ENCODE assay signal across 16 cellular contexts in the genomic region with DNA sequence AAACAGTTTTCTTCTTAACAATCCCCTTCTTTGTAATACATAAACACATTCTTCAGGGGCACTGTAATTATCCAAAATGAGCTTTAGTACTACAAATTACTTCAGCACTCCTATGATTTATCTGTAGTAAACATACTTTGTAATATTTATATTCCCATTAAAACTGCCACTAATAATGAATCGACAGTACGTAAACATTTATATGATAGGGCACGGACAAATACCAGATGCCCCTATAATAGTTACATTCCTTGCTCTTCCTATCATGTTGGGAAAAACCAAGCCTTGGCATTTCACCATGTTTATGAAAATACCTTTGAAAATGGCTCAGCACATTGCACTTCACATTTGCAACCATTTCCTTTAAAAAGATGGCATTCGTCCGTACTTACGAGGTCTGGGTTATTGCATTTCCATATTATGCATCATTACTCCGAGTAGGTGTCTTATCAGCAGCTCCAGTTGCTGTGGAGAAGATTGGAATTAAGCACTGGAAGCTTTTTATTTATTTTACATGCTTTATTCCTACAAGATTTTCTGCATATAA.
DNase-seq lines count a peak whose midpoint lies in the region; ATAC-seq and TF ChIP-seq lines count a peak whose summit lies in the region.
"Had no signal": no experiment of that assay in that cellular context is flagged by ENCODE, and none has a peak within 500 bp of the region (broad histone marks: within the 10 kb centered on the region; RNA-seq: fewer than 3 reads in every experiment).

No MANE protein-coding gene starts in this region.

- H3K36me3 ChIP-seq in SK-N-SH (replicated peaks in 1 of 2; ENCODE audit: control insufficient read depth in 1 of 2, insufficient read depth in 2 of 2, low read length in 1 of 2) (no peaks in the 10 kb centered on the region), hepatocyte (replicated peaks; ENCODE audit: insufficient read depth, low read depth) (no peaks in the 10 kb centered on the region), GM23338 (ENCODE audit: insufficient read depth) (no peaks in the 10 kb centered on the region)

- H3K9ac ChIP-seq in SK-N-SH = no peak overlapping the region

- H3K79me2 ChIP-seq in SK-N-SH (ENCODE audit: insufficient read depth) (no peaks in the 10 kb centered on the region), hepatocyte (no peaks in the 10 kb centered on the region), GM23338 (replicated peaks; ENCODE audit: insufficient read depth) (no peaks in the 10 kb centered on the region)

- TF ChIP-seq EP300 in SK-N-SH (IDR thresholded peaks at IDR 0.05; ENCODE audit: borderline replicate concordance in 1 of 2, low read depth in 1 of 2, low read length in 1 of 2) = no peak

- H2AFZ ChIP-seq in SK-N-SH (ENCODE audit: low read depth) (no peak overlapping the region), hepatocyte (no peak overlapping the region), GM23338 (no peak overlapping the region)

- H4K20me1 ChIP-seq in SK-N-SH (ENCODE audit: insufficient read depth) (no peaks in the 10 kb centered on the region), hepatocyte (ENCODE audit: insufficient read depth, poor library complexity, severe bottlenecking) (no peaks in the 10 kb centered on the region), GM23338 (replicated peaks; ENCODE audit: insufficient read depth) (no peaks in the 10 kb centered on the region)

- CTCF ChIA-PET in SK-N-SH (lab: Yijun Ruan, JAX) = interaction anchor here (1.1 to 1.5 kb wide), 2 partner anchors 10 to 1519 kb away, joined by 3 to 4 read pairs; no protein-coding TSS in a partner anchor

- ATAC-seq in SK-N-SH treated with all-trans-retinoic acid at 6 μM for 48 hours = no peak
- no peak for ATAC-seq in HG03457 (IDR thresholded peaks at IDR 0.05; ENCODE audit: unreplicated experiment)
- ATAC-seq in HG02623 (IDR thresholded peaks at IDR 0.05; ENCODE audit: unreplicated experiment) = no peak
- ATAC-seq in GM23338 = no peak
- ATAC-seq: HepG2, Panc1, Right ventricle myocardium inferior had no signal

- H3K4me3 ChIP-seq in SK-N-SH (ENCODE audit: low read depth in 2 of 2, low read length in 1 of 2) (no peak overlapping the region), WI38 (ENCODE audit: low read depth, low read length) (peak overlapping the region; percentile 25), hepatocyte (no peak overlapping the region), GM23338 (no peak overlapping the region)

- peaks cover 0 to 3% of the 10 kb centered on the region in 2 experiments; a peak in 3 of 4 replicates for H3K4me1 ChIP-seq in SK-N-SH (ENCODE audit: control insufficient read depth in 1 of 2, insufficient read depth in 2 of 2, low read depth in 1 of 2, low read length in 1 of 2)
- no peaks in the 10 kb centered on the region for H3K4me1 ChIP-seq in hepatocyte (ENCODE audit: insufficient read depth)
- H3K4me1 ChIP-seq in GM23338 (ENCODE audit: insufficient read depth) = no peaks in the 10 kb centered on the region

- H3K4me3 Mint-ChIP-seq in GM23338 = no peak overlapping the region

- TF ChIP-seq CTCF in SK-N-SH (IDR thresholded peaks at IDR 0.05) = no peak
- no peak for TF ChIP-seq CTCF in WI38 (IDR thresholded peaks at IDR 0.05; ENCODE audit: low read depth, low read length)
- TF ChIP-seq CTCF in hepatocyte (IDR thresholded peaks at IDR 0.05; ENCODE audit: poor library complexity) = no peak
- no peak for TF ChIP-seq CTCF in GM23338 (conservative IDR thresholded peaks at IDR 0.05; ENCODE audit: low read depth in 2 of 2)

- H3K9me3 ChIP-seq in SK-N-SH (no peaks in the 10 kb centered on the region), hepatocyte (ENCODE audit: low read depth) (no peaks in the 10 kb centered on the region)

- DNase-seq in SK-N-SH = no peak
- no peak for DNase-seq in hepatocyte (ENCODE audit: low spot score)
- no peak for DNase-seq in NCI-H1092 treated with DMSO at 0.1 percent for 48 hours (lab: John Stamatoyannopoulos, UW)
- no peak for DNase-seq in GM23338 (ENCODE audit: low spot score)
- DNase-seq: C1 segment of cervical spinal cord, GF-D8, GOT3, NCI-H187 treated with DMSO at 0.1 percent for 48 hours, NCI-H446 treated with DMSO at 0.1 percent for 48 hours had no signal

- H3F3A ChIP-seq in SK-N-SH (replicated peaks; ENCODE audit: insufficient read depth) = no peaks in the 10 kb centered on the region
- no peaks in the 10 kb centered on the region for H3F3A ChIP-seq in GM23338 (replicated peaks; ENCODE audit: low read depth)

- no peak for TF ChIP-seq RAD21 in SK-N-SH (IDR thresholded peaks at IDR 0.05; ENCODE audit: low read length)

- WGBS in SK-N-SH (ENCODE audit: low lambda C conversion rate) = 77% methylated on average over 7 of the region's 7 CpGs
- 54% methylated on average over 7 of the region's 7 CpGs for WGBS in hepatocyte (ENCODE audit: low lambda C conversion rate, missing lambda C conversion rate)

- H3K27me3 ChIP-seq in SK-N-SH (ENCODE audit: insufficient read depth) = no peaks in the 10 kb centered on the region
- no peaks in the 10 kb centered on the region for H3K27me3 ChIP-seq in hepatocyte
- H3K27me3 ChIP-seq in GM23338 (ENCODE audit: insufficient read depth) = no peaks in the 10 kb centered on the region

- H3K4me2 ChIP-seq in SK-N-SH = no peak overlapping the region
- peak overlapping the region; percentile 54 for H3K4me2 ChIP-seq in hepatocyte
- no peak overlapping the region for H3K4me2 ChIP-seq in GM23338

- no peak overlapping the region for H3K27ac Mint-ChIP-seq in GM23338

- no peaks in the 10 kb centered on the region for H3K36me3 Mint-ChIP-seq in GM23338 (ENCODE audit: low read depth)

- H3K9me2 ChIP-seq in SK-N-SH (no peaks in the 10 kb centered on the region), hepatocyte (replicated peaks; ENCODE audit: insufficient read depth) (no peaks in the 10 kb centered on the region), GM23338 (ENCODE audit: insufficient read depth) (no peaks in the 10 kb centered on the region)

- H3K27me3 Mint-ChIP-seq in GM23338 (ENCODE audit: insufficient read depth, low read depth, poor library complexity) = no peaks in the 10 kb centered on the region

- H3K27ac ChIP-seq in SK-N-SH (ENCODE audit: low read depth in 2 of 2, low read length in 1 of 2) (no peak overlapping the region), hepatocyte (no peak overlapping the region), GM23338 (ENCODE audit: low read depth) (no peak overlapping the region)

- peaks cover 3% of the 10 kb centered on the region; the same call in 1 of the 3 replicates for H3K4me1 Mint-ChIP-seq in GM23338

- POLR2A ChIA-PET in SK-N-SH (lab: Yijun Ruan, JAX) = no interaction called here

- no peaks in the 10 kb centered on the region for H3K9me3 Mint-ChIP-seq in GM23338

TF ChIP-seq in SK-N-SH treated with all-trans-retinoic acid at 6 μM for 48 hours, 23 proteins besides CTCF, POLR2A, EP300 and RAD21:
- TF ChIP-seq, protein P1, sequence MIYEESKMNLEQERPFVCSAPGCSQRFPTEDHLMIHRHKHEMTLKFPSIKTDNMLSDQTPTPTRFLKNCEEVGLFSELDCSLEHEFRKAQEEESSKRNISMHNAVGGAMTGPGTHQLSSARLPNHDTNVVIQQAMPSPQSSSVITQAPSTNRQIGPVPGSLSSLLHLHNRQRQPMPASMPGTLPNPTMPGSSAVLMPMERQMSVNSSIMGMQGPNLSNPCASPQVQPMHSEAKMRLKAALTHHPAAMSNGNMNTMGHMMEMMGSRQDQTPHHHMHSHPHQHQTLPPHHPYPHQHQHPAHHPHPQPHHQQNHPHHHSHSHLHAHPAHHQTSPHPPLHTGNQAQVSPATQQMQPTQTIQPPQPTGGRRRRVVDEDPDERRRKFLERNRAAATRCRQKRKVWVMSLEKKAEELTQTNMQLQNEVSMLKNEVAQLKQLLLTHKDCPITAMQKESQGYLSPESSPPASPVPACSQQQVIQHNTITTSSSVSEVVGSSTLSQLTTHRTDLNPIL (CRISPR knock-in tag; IDR thresholded peaks at IDR 0.05; ENCODE audit: low read depth) = peak; percentile 55; the same call in 1 of the 2 replicates
- TF ChIP-seq ISL1 (CRISPR knock-in tag; IDR thresholded peaks at IDR 0.05) (peak; percentile 80), ZNF70 (CRISPR knock-in tag; IDR thresholded peaks at IDR 0.05) (no peak)

TF ChIP-seq in SK-N-SH, 30 proteins besides CTCF, POLR2A, EP300 and RAD21 (continues in another document):
- TF ChIP-seq NFIC (IDR thresholded peaks at IDR 0.05; ENCODE audit: borderline replicate concordance) (no peak), RCOR1 (IDR thresholded peaks at IDR 0.05; ENCODE audit: low read length) (no peak), MXI1 (IDR thresholded peaks at IDR 0.05; ENCODE audit: low read depth, low read length) (no peak), FOXJ3 (CRISPR knock-in tag; IDR thresholded peaks at IDR 0.05) (no peak), SMC3 (IDR thresholded peaks at IDR 0.05; ENCODE audit: low read depth, low read length) (no peak), YY1 (IDR thresholded peaks at IDR 0.05; ENCODE audit: low read depth) (no peak), POLR2AphosphoS5 (IDR thresholded peaks at IDR 0.05; ENCODE audit: low read depth, low read length) (no peak), CHD2 (IDR thresholded peaks at IDR 0.05; ENCODE audit: low read length, partially characterized antibody) (no peak), EZH2phosphoT487 (IDR thresholded peaks at IDR 0.05; ENCODE audit: borderline replicate concordance, low read depth) (no peak)
- TF ChIP-seq, protein P2, sequence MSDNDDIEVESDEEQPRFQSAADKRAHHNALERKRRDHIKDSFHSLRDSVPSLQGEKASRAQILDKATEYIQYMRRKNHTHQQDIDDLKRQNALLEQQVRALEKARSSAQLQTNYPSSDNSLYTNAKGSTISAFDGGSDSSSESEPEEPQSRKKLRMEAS (IDR thresholded peaks at IDR 0.05; ENCODE audit: low read depth) = no peak

TF ChIP-seq in GM23338, 12 proteins besides CTCF, POLR2A, EP300 and RAD21 (continues in another document):
- TF ChIP-seq NANOG (IDR thresholded peaks at IDR 0.05; ENCODE audit: borderline replicate concordance) = no peak
- no peak for TF ChIP-seq EZH2 (IDR thresholded peaks at IDR 0.05; ENCODE audit: low read depth, unreplicated experiment)
- TF ChIP-seq ZNF331 (CRISPR knock-in tag; IDR thresholded peaks at IDR 0.05; ENCODE audit: low read depth) = no peak
- no peak for TF ChIP-seq EZH2phosphoT487 (IDR thresholded peaks at IDR 0.05; ENCODE audit: unreplicated experiment)
